ENCODE assay signal across 13 cellular contexts in genomic region chr18:5556317-5556974, GRCh38. TPM values are rescaled to one million over a fixed set of nuclear protein-coding genes. Genes with fewer than 3 reads are reported as not detected.
A peak's percentile ranks its signal among the peaks of the same experiment; 100 is the strongest.
DNase-seq lines count a peak whose midpoint lies in the region; ATAC-seq, FAIRE-seq and TF ChIP-seq lines count a peak whose summit lies in the region.
"Had no signal": no experiment of that assay in that cellular context is flagged by ENCODE, and none has a peak within 500 bp of the region (broad histone marks: within the 10 kb centered on the region; RNA-seq: fewer than 3 reads in every experiment).

No MANE protein-coding gene starts in this region.

- peak overlapping the region; percentile 74 for H3K4me2 ChIP-seq in astrocyte (ENCODE audit: low read length)

- H3K9me3 ChIP-seq in astrocyte (ENCODE audit: insufficient read depth, low read depth, low read length) (no peaks in the 10 kb centered on the region), heart right ventricle (no peaks in the 10 kb centered on the region)

- peak; percentile 59 for DNase-seq in HS-5 (ENCODE audit: low read depth)
- peak; percentile 69 for DNase-seq in astrocyte (ENCODE audit: low read depth)
- DNase-seq in heart right ventricle: peak in 1 of 2 donors; percentile 39
- peak; percentile 69 for DNase-seq in skeletal muscle cell (ENCODE audit: low read depth)
- DNase-seq: activated T-cell treated with anti-CD3 and anti-CD28 coated beads, Interleukin-2, amount 50 U/mL, for 4 hours; amniotic stem cell; COR-L47; NCI-H1436 treated with DMSO at 0.1 percent for 48 hours had no signal

- no peak overlapping the region for H3K4me3 Mint-ChIP-seq in astrocyte (ENCODE audit: unreplicated experiment)
- H3K4me3 Mint-ChIP-seq: activated T-cell treated with anti-CD3 and anti-CD28 coated beads, Interleukin-2, amount 50 U/mL, for 4 hours; IgD-negative memory B cell had no signal

- peak; percentile 29 for FAIRE-seq in astrocyte (lab: Jason Lieb, UNC)

- whole genome bisulfite sequencing in heart right ventricle, 2 donors: 67 to 72% methylated on average over 8 of the region's 8 CpGs

- H3K4me1 ChIP-seq in astrocyte (ENCODE audit: insufficient read depth, low read length): peaks cover 12% of the 10 kb centered on the region
- peaks cover 0 to 5% (median 0%) of the 10 kb centered on the region in 9 donors for H3K4me1 ChIP-seq in heart right ventricle

- H3K27ac Mint-ChIP-seq in astrocyte (ENCODE audit: unreplicated experiment): no peak overlapping the region
- H3K27ac Mint-ChIP-seq: IgD-negative memory B cell had no signal

- no peaks in the 10 kb centered on the region for H3K79me2 ChIP-seq in astrocyte (ENCODE audit: insufficient read depth, low read length)

- TF ChIP-seq CTCF in astrocyte (IDR thresholded peaks at IDR 0.05; ENCODE audit: insufficient read depth, low read depth, low read length) (no peak), heart right ventricle (IDR thresholded peaks at IDR 0.05) (peak in 1 of 9 donors; percentile 8)

- no peaks in the 10 kb centered on the region for H3K36me3 ChIP-seq in astrocyte (ENCODE audit: insufficient read depth, low read length)
- H3K36me3 ChIP-seq in heart right ventricle: no peaks in the 10 kb centered on the region

- intact Hi-C loops in heart right ventricle (cut with DNase I): loop anchor here in 1 of 10 donors (10.0 kb wide), 1 partner anchor 102 kb away; no protein-coding TSS in a partner anchor

- H3K9me3 Mint-ChIP-seq in astrocyte (ENCODE audit: unreplicated experiment): no peaks in the 10 kb centered on the region
- H3K9me3 Mint-ChIP-seq: activated T-cell treated with anti-CD3 and anti-CD28 coated beads, Interleukin-2, amount 50 U/mL, for 4 hours; IgD-negative memory B cell had no signal

- H4K20me1 ChIP-seq in astrocyte (ENCODE audit: insufficient read depth, low read length): no peaks in the 10 kb centered on the region

- H3K27ac ChIP-seq in astrocyte (ENCODE audit: low read depth, low read length): peak overlapping the region; percentile 62
- H3K27ac ChIP-seq in heart right ventricle: peak overlapping the region in 2 of 10 donors; percentile 8 to 71
- H3K27ac ChIP-seq: dorsolateral prefrontal cortex had no signal

- no peaks in the 10 kb centered on the region for H3K4me1 Mint-ChIP-seq in astrocyte (ENCODE audit: low read depth, unreplicated experiment)
- H3K4me1 Mint-ChIP-seq: IgD-negative memory B cell had no signal

- peak overlapping the region; percentile 72 for H2AFZ ChIP-seq in astrocyte (ENCODE audit: low read depth, low read length)

- H3K36me3 Mint-ChIP-seq in astrocyte (ENCODE audit: low read depth, unreplicated experiment): no peaks in the 10 kb centered on the region

- H3K9ac ChIP-seq in astrocyte (ENCODE audit: low read length): peak overlapping the region; percentile 34

- no peaks in the 10 kb centered on the region for H3K27me3 Mint-ChIP-seq in astrocyte (ENCODE audit: low read depth, unreplicated experiment)
- H3K27me3 Mint-ChIP-seq: IgD-negative memory B cell had no signal

- H3K27me3 ChIP-seq in astrocyte (ENCODE audit: insufficient read depth, low read length) (no peaks in the 10 kb centered on the region), heart right ventricle (peaks cover 0 to 9% (median 0%) of the 10 kb centered on the region in 7 donors)
- H3K27me3 ChIP-seq: dorsolateral prefrontal cortex had no signal

- peak in 5 of 8 donors; percentile 61 to 91 (median 67) for ATAC-seq in heart right ventricle
- ATAC-seq in HG03159 (IDR thresholded peaks at IDR 0.05; ENCODE audit: unreplicated experiment): no peak
- no peak for ATAC-seq in GM18511 (IDR thresholded peaks at IDR 0.05; ENCODE audit: unreplicated experiment)
- ATAC-seq in HG03139 (IDR thresholded peaks at IDR 0.05; ENCODE audit: unreplicated experiment): no peak
- ATAC-seq: activated T-cell treated with anti-CD3 and anti-CD28 coated beads, Interleukin-2, amount 50 U/mL, for 4 hours had no signal

- H3K4me3 ChIP-seq in astrocyte (ENCODE audit: insufficient read depth, low read depth, low read length) (no peak overlapping the region), heart right ventricle (no peak overlapping the region), skeletal muscle cell (ENCODE audit: low read depth, low read length) (no peak overlapping the region)
- H3K4me3 ChIP-seq: dorsolateral prefrontal cortex had no signal

RNA-seq across cellular contexts. Expression of gene EPB41L3, which starts 12.6 kb away (rescaled TPM):
- 92.3 and 97.0 TPM in 2 replicates for total RNA-seq in astrocyte
- total RNA-seq in heart right ventricle: 10 to 100 TPM in 2 of 10 donors, 1 to 10 TPM in 8; 2.9 to 29.1 (median 7.0) TPM
- polyA plus RNA-seq in heart right ventricle: 1 to 10 TPM; 4.0 to 5.4 TPM

Comparison
In these comparisons a context has a peak if more than half of its experiments do, and no peak if none do; other contexts are left out.
1. ATAC-seq: peak in heart right ventricle (5 of 8); none in HG03159 (single experiment), GM18511 (single experiment) and HG03139 (single experiment).